Comparison of ENCODE assay signal across 8 cellular contexts in genomic region chr12:546920-547845, GRCh38.
DNase-seq lines count a peak whose midpoint lies in the region; ATAC-seq and TF ChIP-seq lines count a peak whose summit lies in the region.

No MANE protein-coding gene starts in this region.

- POLR2A ChIA-PET in OCI-LY7 (lab: Charles Lee): interaction anchor here (0.6 to 2.1 kb wide), 2 partner anchors 59 to 97 kb away, joined by 4 read pairs; no protein-coding TSS in a partner anchor

- no peaks in the 10 kb centered on the region for H3K36me3 ChIP-seq in OCI-LY7 (ENCODE audit: insufficient read depth, low read length)
- peaks cover 13% of the 10 kb centered on the region for H3K36me3 ChIP-seq in neutrophil
- no peaks in the 10 kb centered on the region for H3K36me3 ChIP-seq in suprapubic skin

- TF ChIP-seq CTCF in OCI-LY7 (conservative IDR thresholded peaks at IDR 0.05; ENCODE audit: low read length) (peak; percentile 97), neutrophil (IDR thresholded peaks at IDR 0.05) (peak; percentile 98), suprapubic skin (IDR thresholded peaks at IDR 0.05) (peak; percentile 94 to 98)

- 18% methylated on average over 34 of the region's 44 CpGs for WGBS in suprapubic skin

- H3K9me3 ChIP-seq in OCI-LY7 (ENCODE audit: low read length) (no peaks in the 10 kb centered on the region), neutrophil (no peaks in the 10 kb centered on the region), suprapubic skin (no peaks in the 10 kb centered on the region)

- in situ Hi-C loops in Caki2 (cut with HindIII; ENCODE audit: low pct_unique_long_range_greater_than_20kb, low sequenced_read_pairs): no loop called here

- TF ChIP-seq POLR2A in suprapubic skin (IDR thresholded peaks at IDR 0.05): no peak

- H3K4me1 ChIP-seq in OCI-LY7 (ENCODE audit: insufficient read depth, low read length, poor library complexity, severe bottlenecking) (peaks cover 2% of the 10 kb centered on the region), neutrophil (ENCODE audit: control insufficient read depth in 1 of 2, insufficient read depth in 1 of 2, low read depth in 1 of 2, low read length in 1 of 2) (peaks cover 48 to 54% of the 10 kb centered on the region in 2 experiments), suprapubic skin (peaks cover 32% of the 10 kb centered on the region)

- no peaks in the 10 kb centered on the region for H3K79me2 ChIP-seq in OCI-LY7 (ENCODE audit: insufficient read depth, low read depth, low read length)

- H3K9me2 ChIP-seq in OCI-LY7 (ENCODE audit: insufficient read depth, low read length): no peaks in the 10 kb centered on the region

- BruUV-seq in OCI-LY7 (replicated peaks; lab: Mats Ljungman, UMichigan): no TSS peak

- no peaks in the 10 kb centered on the region for H4K20me1 ChIP-seq in OCI-LY7 (ENCODE audit: insufficient read depth, low read length)

- DNase-seq in Caki2 (ENCODE audit: low read depth): peak; percentile 65
- peak; percentile 75 for DNase-seq in OCI-LY7 (ENCODE audit: low spot score)
- DNase-seq in activated T-cell treated with anti-CD3 and anti-CD28 coated beads, Interleukin-2, amount 50 U/mL, for 48 hours: peak; percentile 86 to 87
- peak; percentile 36 for DNase-seq in fibroblast of peridontal ligament (ENCODE audit: extremely low read depth)
- DNase-seq in suprapubic skin (ENCODE audit: low spot score in 2 of 2): no peak

- H3K4me3 ChIP-seq in OCI-LY7 (ENCODE audit: low read depth, low read length, poor library complexity, severe bottlenecking): no peak overlapping the region
- H3K4me3 ChIP-seq in neutrophil (ENCODE audit: low read depth in 1 of 2, low read length in 1 of 2): peak overlapping the region; percentile 56
- no peak overlapping the region for H3K4me3 ChIP-seq in suprapubic skin

- H3K27me3 ChIP-seq in neutrophil (no peaks in the 10 kb centered on the region), suprapubic skin (peaks cover 15% of the 10 kb centered on the region)

- no peak for TF ChIP-seq EP300 in suprapubic skin (IDR thresholded peaks at IDR 0.05)

- no peak overlapping the region for H3K27ac ChIP-seq in OCI-LY7 (ENCODE audit: low read depth, low read length, poor library complexity, severe bottlenecking)
- peak overlapping the region; percentile 74 for H3K27ac ChIP-seq in neutrophil
- H3K27ac ChIP-seq in suprapubic skin: no peak overlapping the region

- peak; percentile 60 for ATAC-seq in HG03432 (IDR thresholded peaks at IDR 0.05; ENCODE audit: unreplicated experiment)
- ATAC-seq in HG03025 (IDR thresholded peaks at IDR 0.05; ENCODE audit: low FRiP score, unreplicated experiment): no peak

- intact Hi-C loops in OCI-LY7 (cut with micrococcal nuclease; ENCODE audit: unreplicated experiment): loop anchor here (1.0 to 2.0 kb wide), 2 partner anchors 38 to 94 kb away; no protein-coding TSS in a partner anchor

- CTCF ChIA-PET in OCI-LY7 (lab: Charles Lee; ENCODE audit: unreplicated experiment): interaction anchor here (0.7 to 1.3 kb wide), 3 partner anchors 10 to 380 kb away, joined by 3 read pairs; no protein-coding TSS in a partner anchor

- H3K4me2 ChIP-seq in OCI-LY7 (ENCODE audit: low read length): no peak overlapping the region

- no peak overlapping the region for H2AFZ ChIP-seq in OCI-LY7 (ENCODE audit: low read length)

Comparison
In these comparisons a context has a peak if more than half of its experiments do, and no peak if none do; other contexts are left out.
1. DNase-seq: peak in Caki2 (single experiment), OCI-LY7 (single experiment), activated T-cell treated with anti-CD3 and anti-CD28 coated beads, Interleukin-2, amount 50 U/mL, for 48 hours (2 of 2) and fibroblast of peridontal ligament (single experiment); none in suprapubic skin (0 of 2).
2. H3K4me3 ChIP-seq: peak in neutrophil (2 of 2); none in OCI-LY7 (single experiment) and suprapubic skin (single experiment).
3. Peak in every context shown above with its lines, with median percentiles within 50 percentile points of each other: CTCF ChIP-seq.